27 cellular contexts compared by ENCODE assay signal in the genomic region with DNA sequence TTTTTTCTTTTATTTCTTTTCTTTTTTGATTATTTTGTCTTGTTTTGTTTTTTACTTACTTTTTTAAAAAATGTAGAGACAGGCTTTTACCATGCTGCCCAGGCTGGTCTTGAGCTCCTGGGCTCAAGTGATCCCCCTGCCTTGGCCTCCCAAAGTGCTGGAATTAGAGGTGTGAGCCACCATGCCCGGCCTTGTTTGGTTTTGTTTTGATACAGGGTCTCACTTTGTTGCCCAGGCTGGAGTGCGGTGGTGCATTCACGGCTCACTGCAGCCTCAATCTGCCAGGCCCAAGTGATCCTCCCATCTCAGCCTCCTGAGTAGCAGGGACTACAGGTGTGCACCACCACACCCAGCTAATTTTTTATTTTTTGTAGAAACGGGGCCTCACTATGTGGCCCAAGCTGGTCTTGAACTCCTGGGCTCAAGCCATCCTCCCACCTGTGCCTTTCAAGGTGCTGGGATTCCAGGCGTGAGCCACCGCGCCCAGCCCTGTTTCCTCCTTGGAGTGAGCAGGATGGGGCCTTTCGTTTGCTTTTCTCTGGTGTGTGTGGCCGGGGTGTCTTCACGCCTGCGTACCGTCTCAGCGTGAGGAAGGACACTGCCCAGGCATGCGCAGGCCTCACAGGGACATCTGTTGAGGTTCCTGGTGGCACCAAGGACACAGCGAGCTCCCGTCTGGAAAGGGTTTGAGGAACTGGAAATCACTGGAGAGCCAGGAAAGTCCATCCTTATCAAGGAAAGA.
"Had no signal": no experiment of that assay in that cellular context is flagged by ENCODE, and none has a peak within 500 bp of the region (broad histone marks: within the 10 kb centered on the region; RNA-seq: fewer than 3 reads in every experiment).

No MANE protein-coding gene starts in this region.

- H3K36me3 ChIP-seq: adrenal gland, colonic mucosa, esophagus squamous epithelium, WERI-Rb-1 had no signal

- H3K4me3 Mint-ChIP-seq: activated CD4-positive, alpha-beta memory T cell treated with anti-CD3 and anti-CD28 coated beads, Interleukin-2, amount 10 ng/mL, durations not matched to agents 7 days and 5 days; activated CD4-positive, alpha-beta T cell treated with anti-CD3 and anti-CD28 coated beads for 36 hours; activated CD4-positive, alpha-beta T cell treated with anti-CD3 and anti-CD28 coated beads, Interleukin-2, amount 10 ng/mL, durations not matched to agents 24 days and 14 days; activated naive CD8-positive, alpha-beta T cell treated with anti-CD3 and anti-CD28 coated beads for 36 hours; activated naive CD8-positive, alpha-beta T cell treated with anti-CD3 and anti-CD28 coated beads, Interleukin-2, amount 50 U/mL, for 24 hours; activated T-cell treated with anti-CD3 and anti-CD28 coated beads, Interleukin-2, amount 50 U/mL, for 4 hours; activated T-helper 17 cell treated with anti-CD3 and anti-CD28 coated beads, Interleukin-2, amount 50 U/mL, for 72 hours; T-helper 17 cell; T-helper 2 cell treated with Interferon-gamma antibody and Interleukin-4, amounts not matched to agents 5 μg/mL and 100 μg/mL, for 36 hours had no signal

- ATAC-seq: activated CD4-positive, alpha-beta T cell treated with anti-CD3 and anti-CD28 coated beads for 36 hours; activated naive CD8-positive, alpha-beta T cell treated with anti-CD3 and anti-CD28 coated beads, Interleukin-2, amount 50 U/mL, for 24 hours; activated T-cell treated with anti-CD3 and anti-CD28 coated beads, Interleukin-2, amount 50 U/mL, for 4 hours; activated T-helper 17 cell treated with anti-CD3 and anti-CD28 coated beads, Interleukin-2, amount 50 U/mL, for 72 hours; body of pancreas; gastroesophageal sphincter; T-helper 17 cell had no signal

- H3K27ac Mint-ChIP-seq: activated CD4-positive, alpha-beta memory T cell treated with anti-CD3 and anti-CD28 coated beads, Interleukin-2, amount 10 ng/mL, durations not matched to agents 7 days and 5 days; activated CD4-positive, alpha-beta T cell treated with anti-CD3 and anti-CD28 coated beads for 36 hours; activated CD4-positive, alpha-beta T cell treated with anti-CD3 and anti-CD28 coated beads, Interleukin-2, amount 10 ng/mL, durations not matched to agents 24 days and 14 days; activated naive CD8-positive, alpha-beta T cell treated with anti-CD3 and anti-CD28 coated beads for 36 hours; activated naive CD8-positive, alpha-beta T cell treated with anti-CD3 and anti-CD28 coated beads, Interleukin-2, amount 50 U/mL, for 24 hours; activated T-helper 17 cell treated with anti-CD3 and anti-CD28 coated beads, Interleukin-2, amount 50 U/mL, for 72 hours; T-helper 17 cell; T-helper 2 cell treated with Interferon-gamma antibody and Interleukin-4, amounts not matched to agents 5 μg/mL and 100 μg/mL, for 36 hours had no signal

- H3K27me3 Mint-ChIP-seq: activated CD4-positive, alpha-beta memory T cell treated with anti-CD3 and anti-CD28 coated beads, Interleukin-2, amount 10 ng/mL, durations not matched to agents 7 days and 5 days; activated CD4-positive, alpha-beta T cell treated with anti-CD3 and anti-CD28 coated beads for 36 hours; activated CD4-positive, alpha-beta T cell treated with anti-CD3 and anti-CD28 coated beads, Interleukin-2, amount 10 ng/mL, durations not matched to agents 24 days and 14 days; activated naive CD8-positive, alpha-beta T cell treated with anti-CD3 and anti-CD28 coated beads for 36 hours; activated naive CD8-positive, alpha-beta T cell treated with anti-CD3 and anti-CD28 coated beads, Interleukin-2, amount 50 U/mL, for 24 hours; activated T-helper 17 cell treated with anti-CD3 and anti-CD28 coated beads, Interleukin-2, amount 50 U/mL, for 72 hours; T-helper 17 cell had no signal

- H3K9me3 Mint-ChIP-seq: activated CD4-positive, alpha-beta T cell treated with anti-CD3 and anti-CD28 coated beads, Interleukin-2, amount 10 ng/mL, durations not matched to agents 24 days and 14 days; activated T-cell treated with anti-CD3 and anti-CD28 coated beads, Interleukin-2, amount 50 U/mL, for 4 hours had no signal

- DNase-seq: activated CD4-positive, alpha-beta memory T cell treated with anti-CD3 and anti-CD28 coated beads, Interleukin-2, amount 10 ng/mL, durations not matched to agents 7 days and 5 days; activated CD4-positive, alpha-beta T cell treated with anti-CD3 and anti-CD28 coated beads for 36 hours; activated CD4-positive, alpha-beta T cell treated with anti-CD3 and anti-CD28 coated beads, Interleukin-2, amount 10 ng/mL, durations not matched to agents 24 days and 14 days; activated CD4-positive, alpha-beta T cell treated with anti-CD3 and anti-CD28 coated beads, Interleukin-2, amount 50 U/mL, for 4 hours; activated CD4-positive, CD25-positive, alpha-beta regulatory T cell; activated CD4-positive, CD25-positive, alpha-beta regulatory T cell treated with anti-CD3 and anti-CD28 coated beads, Interleukin-2, amount 50 U/mL, for 72 hours; activated effector memory CD4-positive, alpha-beta T cell treated with Interleukin-2 at 50 U/mL for 16 hours; activated gamma-delta T cell treated with Interleukin-2 at 50 U/mL for 16 hours; activated naive CD4-positive, alpha-beta T cell treated with anti-CD3 and anti-CD28 coated beads, Interleukin-2, amount 50 U/mL, for 16 hours; activated naive CD4-positive, alpha-beta T cell treated with Interleukin-2 at 50 U/mL for 16 hours; activated naive CD8-positive, alpha-beta T cell treated with anti-CD3 and anti-CD28 coated beads for 36 hours; activated naive CD8-positive, alpha-beta T cell treated with anti-CD3 and anti-CD28 coated beads, Interleukin-2, amount 50 U/mL, for 24 hours; activated T-cell treated with anti-CD3 and anti-CD28 coated beads, Interleukin-2, amount 50 U/mL, for 4 hours; adrenal gland; amygdala; body of pancreas; colonic mucosa; effector CD8-positive, alpha-beta T cell; esophagus squamous epithelium; foreskin melanocyte; T-helper 1 cell; T-helper 17 cell; T1000; WERI-Rb-1 had no signal

- H3K27me3 ChIP-seq: adrenal gland, body of pancreas, colonic mucosa, esophagus squamous epithelium, gastroesophageal sphincter had no signal

- H3K4me3 ChIP-seq: adrenal gland, body of pancreas, colonic mucosa, esophagus squamous epithelium, gastroesophageal sphincter had no signal

- H3K4me1 Mint-ChIP-seq: activated CD4-positive, alpha-beta memory T cell treated with anti-CD3 and anti-CD28 coated beads, Interleukin-2, amount 10 ng/mL, durations not matched to agents 7 days and 5 days; activated CD4-positive, alpha-beta T cell treated with anti-CD3 and anti-CD28 coated beads for 36 hours; activated CD4-positive, alpha-beta T cell treated with anti-CD3 and anti-CD28 coated beads, Interleukin-2, amount 10 ng/mL, durations not matched to agents 24 days and 14 days; activated naive CD8-positive, alpha-beta T cell treated with anti-CD3 and anti-CD28 coated beads for 36 hours; activated naive CD8-positive, alpha-beta T cell treated with anti-CD3 and anti-CD28 coated beads, Interleukin-2, amount 50 U/mL, for 24 hours; activated T-helper 17 cell treated with anti-CD3 and anti-CD28 coated beads, Interleukin-2, amount 50 U/mL, for 72 hours; T-helper 17 cell had no signal
